ENCODE assay signal across 17 cellular contexts in genomic region chr22:39675907-39676306, GRCh38.
A peak's percentile ranks its signal among the peaks of the same experiment; 100 is the strongest.
DNase-seq lines count a peak whose midpoint lies in the region; ATAC-seq and TF ChIP-seq lines count a peak whose summit lies in the region.
"Had no signal": no experiment of that assay in that cellular context is flagged by ENCODE, and none has a peak within 500 bp of the region (broad histone marks: within the 10 kb centered on the region; RNA-seq: fewer than 3 reads in every experiment).

No MANE protein-coding gene starts in this region.

- no peaks in the 10 kb centered on the region for H3K27me3 ChIP-seq in GM23338 (ENCODE audit: insufficient read depth)
- H3K27me3 ChIP-seq in naive thymus-derived CD4-positive, alpha-beta T cell (ENCODE audit: control insufficient read depth in 2 of 2, insufficient read depth in 2 of 2, low read length in 2 of 2): no peaks in the 10 kb centered on the region
- H3K27me3 ChIP-seq: BE2C had no signal

- POLR2A ChIA-PET in naive thymus-derived CD4-positive, alpha-beta T cell (lab: Charles Lee): no interaction called here

- CTCF ChIA-PET in naive thymus-derived CD4-positive, alpha-beta T cell (lab: Charles Lee): interaction anchor here (0.8 kb wide), 1 partner anchor 70 kb away, joined by 4 read pairs; no protein-coding TSS in a partner anchor

- no peak overlapping the region for H3K27ac ChIP-seq in GM23338 (ENCODE audit: low read depth)
- H3K27ac ChIP-seq in naive thymus-derived CD4-positive, alpha-beta T cell (ENCODE audit: low read depth, low read length): no peak overlapping the region
- H3K27ac ChIP-seq: C4-2B had no signal

- DNase-seq in GM23338 (ENCODE audit: low spot score): peak; percentile 17
- DNase-seq in NCI-H82 treated with DMSO at 0.1 percent for 48 hours (lab: John Stamatoyannopoulos, UW; ENCODE audit: unreplicated experiment): peak; percentile 4
- DNase-seq in left kidney (ENCODE audit: low read depth, low spot score): peak; percentile 47
- peak; percentile 29 for DNase-seq in putamen (ENCODE audit: low spot score)
- DNase-seq in naive thymus-derived CD4-positive, alpha-beta T cell: no peak
- no peak for DNase-seq in stimulated activated CD4-positive, alpha-beta T cell treated with anti-CD3 and anti-CD28 coated beads, Interleukin-4, amount 100 ng/mL, for 1 hour
- no peak for DNase-seq in GOT3 (lab: John Stamatoyannopoulos, UW)
- DNase-seq: ACHN, BE2C, COR-L47, DMS153, DMS79 treated with DMSO at 0.1 percent for 48 hours, EL, HCEC 1CT had no signal

- H3K4me2 ChIP-seq in GM23338: no peak overlapping the region

- peaks cover 8% of the 10 kb centered on the region for H3K4me1 Mint-ChIP-seq in GM23338
- H3K4me1 Mint-ChIP-seq in naive thymus-derived CD4-positive, alpha-beta T cell: peaks cover 0 to 6% (median 0%) of the 10 kb centered on the region in 7 donors

- peaks cover 19% of the 10 kb centered on the region for H3K9me3 Mint-ChIP-seq in GM23338
- H3K9me3 Mint-ChIP-seq in naive thymus-derived CD4-positive, alpha-beta T cell: peaks cover 3 to 18% (median 13%) of the 10 kb centered on the region in 11 donors

- H3K27me3 Mint-ChIP-seq in GM23338 (ENCODE audit: insufficient read depth, low read depth, poor library complexity): peaks cover 20% of the 10 kb centered on the region
- H3K27me3 Mint-ChIP-seq in naive thymus-derived CD4-positive, alpha-beta T cell: no peaks in the 10 kb centered on the region
- H3K27me3 Mint-ChIP-seq: CD4-positive, alpha-beta memory T cell had no signal

- no peak for TF ChIP-seq CTCF in GM23338 (conservative IDR thresholded peaks at IDR 0.05; ENCODE audit: low read depth in 2 of 2)

- no peaks in the 10 kb centered on the region for H3K79me2 ChIP-seq in GM23338 (replicated peaks; ENCODE audit: insufficient read depth)

- H3K27ac Mint-ChIP-seq in GM23338: no peak overlapping the region; the same call in 1 of the 2 replicates
- H3K27ac Mint-ChIP-seq in naive thymus-derived CD4-positive, alpha-beta T cell: peak overlapping the region in 2 of 9 donors; percentile 26 to 56

- H2AFZ ChIP-seq in GM23338: no peak overlapping the region

- no peaks in the 10 kb centered on the region for H3K4me1 ChIP-seq in GM23338 (ENCODE audit: insufficient read depth)
- H3K4me1 ChIP-seq in naive thymus-derived CD4-positive, alpha-beta T cell (ENCODE audit: control insufficient read depth in 2 of 2, insufficient read depth in 2 of 2, low read length in 2 of 2): no peaks in the 10 kb centered on the region
- H3K4me1 ChIP-seq: BE2C had no signal

- peak; percentile 44 for ATAC-seq in GM23338
- ATAC-seq in naive thymus-derived CD4-positive, alpha-beta T cell: no peak
- ATAC-seq: HepG2 had no signal

- no peaks in the 10 kb centered on the region for H3K9me2 ChIP-seq in GM23338 (ENCODE audit: insufficient read depth)

- H3K36me3 Mint-ChIP-seq in GM23338 (ENCODE audit: low read depth): peaks cover 27% of the 10 kb centered on the region
- peaks cover 19 to 36% (median 29%) of the 10 kb centered on the region in 5 donors for H3K36me3 Mint-ChIP-seq in naive thymus-derived CD4-positive, alpha-beta T cell

- no peak overlapping the region for H3K4me3 Mint-ChIP-seq in GM23338
- no peak overlapping the region for H3K4me3 Mint-ChIP-seq in naive thymus-derived CD4-positive, alpha-beta T cell
- H3K4me3 Mint-ChIP-seq: CD4-positive, alpha-beta memory T cell had no signal

- intact Hi-C loops in naive thymus-derived CD4-positive, alpha-beta T cell (cut with micrococcal nuclease): no loop called here

- H3K4me3 ChIP-seq in GM23338: no peak overlapping the region
- H3K4me3 ChIP-seq in naive thymus-derived CD4-positive, alpha-beta T cell (ENCODE audit: low read length): no peak overlapping the region

- no peaks in the 10 kb centered on the region for H4K20me1 ChIP-seq in GM23338 (replicated peaks; ENCODE audit: insufficient read depth)

- no peaks in the 10 kb centered on the region for H3F3A ChIP-seq in GM23338 (replicated peaks; ENCODE audit: low read depth)

- H3K36me3 ChIP-seq in GM23338 (ENCODE audit: insufficient read depth): peaks cover 13% of the 10 kb centered on the region
- H3K36me3 ChIP-seq in naive thymus-derived CD4-positive, alpha-beta T cell (ENCODE audit: control insufficient read depth in 2 of 3, insufficient read depth in 3 of 3, low read length in 3 of 3): peaks cover 0 to 61% (median 13%) of the 10 kb centered on the region in 3 experiments
- H3K36me3 ChIP-seq: BE2C had no signal

- peaks cover 0 to 20% (median 11%) of the 10 kb centered on the region in 3 experiments for H3K9me3 ChIP-seq in naive thymus-derived CD4-positive, alpha-beta T cell (ENCODE audit: control insufficient read depth in 2 of 3, low read length in 3 of 3)
- H3K9me3 ChIP-seq: BE2C had no signal

TF ChIP-seq in GM23338, 12 proteins besides CTCF, POLR2A, EP300 and RAD21 (continues in another document):
- no peak for TF ChIP-seq REST (IDR thresholded peaks at IDR 0.05; ENCODE audit: unreplicated experiment)
- no peak for TF ChIP-seq ZNF331 (CRISPR knock-in tag; IDR thresholded peaks at IDR 0.05; ENCODE audit: low read depth)
- no peak for TF ChIP-seq STAT1 (IDR thresholded peaks at IDR 0.05; ENCODE audit: unreplicated experiment)
- no peak for TF ChIP-seq ETS1 (IDR thresholded peaks at IDR 0.05)
- TF ChIP-seq JUNB (IDR thresholded peaks at IDR 0.05; ENCODE audit: unreplicated experiment): no peak
- TF ChIP-seq POLR2AphosphoS5 (IDR thresholded peaks at IDR 0.05; ENCODE audit: low read depth): no peak
- no peak for TF ChIP-seq EZH2phosphoT487 (IDR thresholded peaks at IDR 0.05; ENCODE audit: unreplicated experiment)

Comparison
In these comparisons a context has a peak if more than half of its experiments do, and no peak if none do; other contexts are left out.
1. DNase-seq: peak in GM23338 (single experiment), NCI-H82 treated with DMSO at 0.1 percent for 48 hours (single experiment), left kidney (single experiment) and putamen (single experiment); none in naive thymus-derived CD4-positive, alpha-beta T cell (0 of 9), stimulated activated CD4-positive, alpha-beta T cell treated with anti-CD3 and anti-CD28 coated beads, Interleukin-4, amount 100 ng/mL, for 1 hour (single experiment) and GOT3 (single experiment).